In genomic region chr2:197294260-197294659, GRCh38 we compare ENCODE assay signal across 8 cellular contexts. TPM values are rescaled to one million over a fixed set of nuclear protein-coding genes. Genes with fewer than 3 reads are reported as not detected.
DNase-seq lines count a peak whose midpoint lies in the region; ATAC-seq and TF ChIP-seq lines count a peak whose summit lies in the region.

No MANE protein-coding gene starts in this region.

- peak overlapping the region in 2 of 8 donors; percentile 12 to 51 for H3K4me3 ChIP-seq in spleen

- DNase-seq in activated CD8-positive, alpha-beta memory T cell treated with anti-CD3 and anti-CD28 coated beads, Interleukin-2, amount 50 U/mL, for 4 hours = peak; percentile 44
- DNase-seq in spleen (no peak), NCI-H1417 treated with DMSO at 0.1 percent for 48 hours (lab: John Stamatoyannopoulos, UW) (no peak)

- intact Hi-C loops in spleen (cut with DNase I; ENCODE audit: low total_unique reads) = no loop called here

- no peak for TF ChIP-seq CTCF in spleen (IDR thresholded peaks at IDR 0.05 in 8 of 11, conservative IDR thresholded peaks at IDR 0.05 in 3 of 11)

- H3K9me3 ChIP-seq in spleen = peaks cover 0 to 3% (median 0%) of the 10 kb centered on the region in 8 donors

- H3K4me1 ChIP-seq in spleen = peaks cover 47 to 100% (median 88%) of the 10 kb centered on the region in 6 donors

- H3K36me3 ChIP-seq in spleen = peaks cover 0 to 17% (median 0%) of the 10 kb centered on the region in 6 donors

- 31 to 51% (median 40%) methylated on average over 3 of the region's 3 CpGs for WGBS in spleen, 5 donors

- TF ChIP-seq POLR2A in spleen (IDR thresholded peaks at IDR 0.05) = no peak

- peak overlapping the region; percentile 1 to 98 (median 82) for H3K27ac ChIP-seq in spleen

- H3K27me3 ChIP-seq in spleen (replicated peaks in 1 of 7) = no peaks in the 10 kb centered on the region

- ATAC-seq in GM19324 (IDR thresholded peaks at IDR 0.05; ENCODE audit: low FRiP score, unreplicated experiment) (peak; percentile 31), HG02973 (IDR thresholded peaks at IDR 0.05; ENCODE audit: unreplicated experiment) (peak; percentile 32), GM19452 (IDR thresholded peaks at IDR 0.05; ENCODE audit: unreplicated experiment) (no peak), HG03457 (IDR thresholded peaks at IDR 0.05; ENCODE audit: unreplicated experiment) (no peak), HG03139 (IDR thresholded peaks at IDR 0.05; ENCODE audit: unreplicated experiment) (no peak)

RNA-seq across cellular contexts. Expression of gene ANKRD44, which starts 16.3 kb away (rescaled TPM):
- total RNA-seq in spleen = 100 to 1,000 TPM; 108 to 183 (median 145) TPM
- polyA plus RNA-seq in spleen = 10 to 100 TPM; 16.0 to 18.5 (median 16.3) TPM

Comparison
In these comparisons a context has a peak if more than half of its experiments do, and no peak if none do; other contexts are left out.
1. ATAC-seq: peak in GM19324 (single experiment) and HG02973 (single experiment); none in GM19452 (single experiment), HG03457 (single experiment) and HG03139 (single experiment).